Comparison of ENCODE assay signal across 27 cellular contexts in the genomic region with DNA sequence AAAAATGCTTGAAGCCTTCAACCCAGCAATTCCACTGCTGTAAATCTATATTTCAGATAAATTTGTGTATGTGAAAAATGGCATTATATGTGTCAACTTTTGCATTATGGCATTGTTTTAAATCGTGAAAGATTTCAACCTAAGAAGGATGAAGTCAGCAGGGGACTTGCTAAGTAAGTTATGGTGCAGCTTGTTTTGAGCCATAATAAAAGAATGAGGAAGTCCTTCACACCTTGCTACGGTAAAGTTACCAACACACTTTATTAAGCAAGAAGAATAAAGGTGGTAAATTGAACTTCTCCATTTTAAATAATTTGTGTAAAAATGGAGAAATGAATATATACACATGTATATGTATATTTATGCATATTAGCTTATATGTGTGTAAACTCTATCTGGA.
"Had no signal": no experiment of that assay in that cellular context is flagged by ENCODE, and none has a peak within 500 bp of the region (broad histone marks: within the 10 kb centered on the region; RNA-seq: fewer than 3 reads in every experiment).

No MANE protein-coding gene starts in this region.

- ATAC-seq: activated CD8-positive, alpha-beta memory T cell treated with anti-CD3 and anti-CD28 coated beads, Interleukin-2, amount 10 ng/mL, durations not matched to agents 7 days and 5 days; activated naive CD8-positive, alpha-beta T cell treated with anti-CD3 and anti-CD28 coated beads, Interleukin-2, amount 50 U/mL, for 24 hours; Panc1; T-helper 17 cell had no signal

- H3K4me3 Mint-ChIP-seq: activated B cell treated with CpG ODN at 0.5 μM for 24 hours; activated CD4-positive, alpha-beta T cell treated with anti-CD3 and anti-CD28 coated beads, Interleukin-2, amount 10 ng/mL, durations not matched to agents 24 days and 14 days; activated CD8-positive, alpha-beta memory T cell treated with anti-CD3 and anti-CD28 coated beads, Interleukin-2, amount 10 ng/mL, durations not matched to agents 7 days and 5 days; activated naive CD4-positive, alpha-beta T cell treated with anti-CD3 and anti-CD28 coated beads, Interleukin-2, amount 50 U/mL, for 24 hours; activated naive CD8-positive, alpha-beta T cell treated with anti-CD3 and anti-CD28 coated beads, Interleukin-2, amount 50 U/mL, for 24 hours; activated T-cell treated with anti-CD3 and anti-CD28 coated beads, Interleukin-2, amount 50 U/mL, for 24 hours; activated T-helper 1 cell treated with anti-CD3 and anti-CD28 coated beads, Interleukin-12 subunit alpha, Interleukin-12 subunit beta, Interleukin-2, Interleukin-4 antibody, amounts not matched to agents 30 ng/mL and 10 ng/mL and 1 ng/mL, durations not matched to agents 14 hours and 24 hours and 36 hours; T-helper 17 cell had no signal

- H3K4me1 Mint-ChIP-seq: activated B cell treated with CpG ODN at 0.5 μM for 24 hours; activated CD4-positive, alpha-beta T cell treated with anti-CD3 and anti-CD28 coated beads, Interleukin-2, amount 10 ng/mL, durations not matched to agents 24 days and 14 days; activated CD8-positive, alpha-beta memory T cell treated with anti-CD3 and anti-CD28 coated beads, Interleukin-2, amount 10 ng/mL, durations not matched to agents 7 days and 5 days; activated naive CD4-positive, alpha-beta T cell treated with anti-CD3 and anti-CD28 coated beads, Interleukin-2, amount 50 U/mL, for 24 hours; activated naive CD8-positive, alpha-beta T cell treated with anti-CD3 and anti-CD28 coated beads, Interleukin-2, amount 50 U/mL, for 24 hours; T-helper 17 cell had no signal

- H3K27me3 Mint-ChIP-seq: activated B cell treated with CpG ODN at 0.5 μM for 24 hours; activated CD4-positive, alpha-beta T cell treated with anti-CD3 and anti-CD28 coated beads, Interleukin-2, amount 10 ng/mL, durations not matched to agents 24 days and 14 days; activated CD8-positive, alpha-beta memory T cell treated with anti-CD3 and anti-CD28 coated beads, Interleukin-2, amount 10 ng/mL, durations not matched to agents 7 days and 5 days; activated naive CD4-positive, alpha-beta T cell treated with anti-CD3 and anti-CD28 coated beads, Interleukin-2, amount 50 U/mL, for 24 hours; activated naive CD8-positive, alpha-beta T cell treated with anti-CD3 and anti-CD28 coated beads, Interleukin-2, amount 50 U/mL, for 24 hours; activated T-cell treated with anti-CD3 and anti-CD28 coated beads, Interleukin-2, amount 50 U/mL, for 24 hours; T-helper 17 cell had no signal

- H3K9me3 Mint-ChIP-seq: activated naive CD4-positive, alpha-beta T cell treated with anti-CD3 and anti-CD28 coated beads, Interleukin-2, amount 50 U/mL, for 24 hours had no signal

- DNase-seq: activated B cell treated with CpG ODN at 0.5 μM for 24 hours; activated CD4-positive, alpha-beta T cell treated with anti-CD3 and anti-CD28 coated beads for 1 hour; activated CD4-positive, alpha-beta T cell treated with anti-CD3 and anti-CD28 coated beads, Interleukin-2, amount 10 ng/mL, durations not matched to agents 24 days and 14 days; activated CD4-positive, alpha-beta T cell treated with anti-CD3 and anti-CD28 coated beads, Interleukin-2, amount 50 U/mL, for 48 hours; activated CD8-positive, alpha-beta memory T cell treated with anti-CD3 and anti-CD28 coated beads, Interleukin-2, amount 10 ng/mL, durations not matched to agents 7 days and 5 days; activated effector memory CD4-positive, alpha-beta T cell treated with Interleukin-2 at 50 U/mL for 16 hours; activated naive CD4-positive, alpha-beta T cell; activated naive CD8-positive, alpha-beta T cell treated with anti-CD3 and anti-CD28 coated beads, Interleukin-2, amount 50 U/mL, for 24 hours; activated T-cell treated with anti-CD3 and anti-CD28 coated beads, Interleukin-2, amount 50 U/mL, for 24 hours; caudate nucleus; MM.1S; NCI-H1105; NCI-H1436 treated with DMSO at 0.1 percent for 48 hours; NCI-H187; NCI-H2081; NCI-H510A treated with DMSO at 0.1 percent for 48 hours; NK-92 treated with Interleukin-12 subunit alpha and Interleukin-12 subunit beta, amount 100 ng/mL, for 24 hours; OCI-M1; RPMI8226; SHP77; T-helper 17 cell; T-helper 9 cell had no signal

- H3K27ac Mint-ChIP-seq: activated B cell treated with CpG ODN at 0.5 μM for 24 hours; activated CD4-positive, alpha-beta T cell treated with anti-CD3 and anti-CD28 coated beads, Interleukin-2, amount 10 ng/mL, durations not matched to agents 24 days and 14 days; activated CD8-positive, alpha-beta memory T cell treated with anti-CD3 and anti-CD28 coated beads, Interleukin-2, amount 10 ng/mL, durations not matched to agents 7 days and 5 days; activated naive CD4-positive, alpha-beta T cell treated with anti-CD3 and anti-CD28 coated beads, Interleukin-2, amount 50 U/mL, for 24 hours; activated naive CD8-positive, alpha-beta T cell treated with anti-CD3 and anti-CD28 coated beads, Interleukin-2, amount 50 U/mL, for 24 hours; activated T-cell treated with anti-CD3 and anti-CD28 coated beads, Interleukin-2, amount 50 U/mL, for 24 hours; activated T-helper 1 cell treated with anti-CD3 and anti-CD28 coated beads, Interleukin-12 subunit alpha, Interleukin-12 subunit beta, Interleukin-2, Interleukin-4 antibody, amounts not matched to agents 30 ng/mL and 10 ng/mL and 1 ng/mL, durations not matched to agents 14 hours and 24 hours and 36 hours; T-helper 17 cell had no signal

- H3K36me3 Mint-ChIP-seq: activated CD8-positive, alpha-beta memory T cell treated with anti-CD3 and anti-CD28 coated beads, Interleukin-2, amount 10 ng/mL, durations not matched to agents 7 days and 5 days; activated naive CD4-positive, alpha-beta T cell treated with anti-CD3 and anti-CD28 coated beads, Interleukin-2, amount 50 U/mL, for 24 hours had no signal

- H3K9ac ChIP-seq: KMS-11 had no signal

- H3K27ac ChIP-seq: KMS-11 had no signal

- H3K4me2 ChIP-seq: KMS-11 had no signal

- FAIRE-seq: astrocyte had no signal
